Comparison of ENCODE assay signal across 1 cellular context in the genomic region with DNA sequence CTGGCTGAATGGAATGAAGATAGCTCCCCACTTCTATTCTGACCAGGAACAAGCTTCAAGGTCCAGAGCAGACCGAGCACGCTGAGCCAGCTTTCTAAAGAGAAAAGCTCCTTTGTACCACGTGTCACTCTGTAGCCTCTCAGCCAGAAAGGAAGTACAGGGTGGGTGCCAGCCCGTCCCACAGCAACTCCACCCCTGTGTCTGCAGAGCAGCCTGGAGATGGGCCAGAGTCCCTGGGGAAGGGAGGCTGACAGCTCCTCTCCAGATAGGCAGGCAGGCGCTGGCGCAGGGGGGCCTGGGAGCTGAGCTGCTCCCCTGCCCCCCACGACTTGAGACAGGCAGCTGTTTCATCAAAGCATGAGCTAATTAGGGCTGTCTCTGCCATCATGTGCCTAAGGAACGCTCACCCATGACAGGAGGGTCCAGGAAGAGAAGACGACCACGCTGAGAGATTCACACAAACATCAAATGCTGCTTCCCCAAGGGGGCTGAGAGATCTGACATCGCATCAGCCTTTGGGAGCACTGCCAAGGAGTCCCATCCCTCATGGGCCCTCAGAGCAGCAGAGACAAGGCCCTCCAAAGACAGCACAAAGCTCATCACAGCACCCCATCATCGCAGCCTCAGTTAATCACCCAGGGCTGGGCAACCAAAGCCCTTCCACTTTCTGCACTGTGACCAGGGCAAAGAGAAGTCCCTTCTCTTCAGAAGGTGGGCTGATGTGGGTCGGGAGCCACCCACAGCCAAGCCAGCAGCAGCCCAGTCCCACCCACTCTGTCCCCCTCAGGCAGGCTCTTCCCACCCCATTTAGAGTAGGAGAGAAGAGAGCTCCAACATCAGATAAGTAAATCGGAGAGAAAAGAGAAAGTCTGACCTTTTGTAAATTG.
TF ChIP-seq lines count a peak whose summit lies in the region.

No MANE protein-coding gene starts in this region.

TF ChIP-seq in SK-N-SH, 30 proteins besides CTCF, POLR2A, EP300 and RAD21 (continued from another document):
- TF ChIP-seq, protein P1, sequence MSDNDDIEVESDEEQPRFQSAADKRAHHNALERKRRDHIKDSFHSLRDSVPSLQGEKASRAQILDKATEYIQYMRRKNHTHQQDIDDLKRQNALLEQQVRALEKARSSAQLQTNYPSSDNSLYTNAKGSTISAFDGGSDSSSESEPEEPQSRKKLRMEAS (IDR thresholded peaks at IDR 0.05; ENCODE audit: low read depth), result peak; percentile 39; the same call in 1 of the 2 replicates
- no peak for TF ChIP-seq YY1 (IDR thresholded peaks at IDR 0.05; ENCODE audit: low read depth)
- TF ChIP-seq FOSL2 (IDR thresholded peaks at IDR 0.05; ENCODE audit: borderline replicate concordance, low read depth), result no peak
- TF ChIP-seq RCOR1 (IDR thresholded peaks at IDR 0.05; ENCODE audit: low read length), result peak; percentile 73
